8 cellular contexts compared by ENCODE assay signal in the genomic region with DNA sequence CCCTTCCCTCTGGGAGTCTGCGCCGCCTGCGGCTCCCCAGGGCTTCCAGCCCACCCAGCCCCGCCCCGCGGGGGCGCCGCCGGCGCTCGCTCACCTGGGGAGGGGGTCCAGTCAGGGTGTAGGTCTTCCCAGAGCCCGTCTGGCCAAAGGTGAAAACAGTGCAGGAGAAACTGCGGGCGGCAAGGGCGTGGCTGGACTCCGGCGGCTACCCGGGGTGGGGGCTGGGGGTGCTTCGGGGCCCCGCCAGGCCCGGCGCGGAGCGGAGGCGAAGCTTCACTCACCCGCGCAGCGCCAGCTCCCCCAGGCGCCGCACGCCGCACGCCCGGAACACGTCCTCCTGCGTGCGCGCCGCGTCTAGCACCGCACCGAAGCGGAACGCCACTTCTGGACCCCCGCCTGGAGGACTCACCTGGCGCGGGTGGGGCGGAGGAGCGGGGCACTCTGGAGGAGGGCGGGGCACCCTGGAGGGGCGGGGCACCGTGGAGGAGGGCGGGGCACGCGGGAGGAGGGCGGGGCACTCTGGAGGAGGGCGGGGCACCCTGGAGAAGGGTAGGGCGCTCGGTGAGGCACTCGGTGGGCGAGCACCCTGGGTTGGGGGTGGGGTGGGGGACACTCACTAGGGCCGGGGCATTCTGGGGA. TPM values are rescaled to one million over a fixed set of nuclear protein-coding genes. Genes with fewer than 3 reads are reported as not detected.
DNase-seq lines count a peak whose midpoint lies in the region; ATAC-seq and TF ChIP-seq lines count a peak whose summit lies in the region.

No MANE protein-coding gene starts in this region.

- DNase-seq in CD8-positive, alpha-beta T cell = no peak
- DNase-seq in NCI-H2029 treated with DMSO at 0.1 percent for 48 hours (lab: John Stamatoyannopoulos, UW) (peak; percentile 5), memory B cell (ENCODE audit: low spot score in 2 of 2) (no peak), upper lobe of left lung (peak; percentile 45 to 88), NCI-H524 treated with DMSO at 0.1 percent for 48 hours (lab: John Stamatoyannopoulos, UW) (no peak)

- intact Hi-C loops in CD8-positive, alpha-beta T cell (cut with DNase I, micrococcal nuclease) = no loop called here
- intact Hi-C loops in dendritic cell treated with granulocyte-macrophage colony-stimulating factor and Interleukin-4, amounts not matched to agents 40 ng/mL and 50 ng/mL, for 4 days (cut with micrococcal nuclease) = no loop called here

- H3K36me3 ChIP-seq in CD8-positive, alpha-beta T cell (ENCODE audit: insufficient read depth, low read length) = no peaks in the 10 kb centered on the region
- H3K36me3 ChIP-seq in upper lobe of left lung = no peaks in the 10 kb centered on the region

- H3K4me3 ChIP-seq in CD8-positive, alpha-beta T cell (ENCODE audit: low read depth, low read length) = peak overlapping the region; percentile 33
- H3K4me3 ChIP-seq in upper lobe of left lung = peak overlapping the region; percentile 6 to 61 (median 58)

- no peak for TF ChIP-seq CTCF in CD8-positive, alpha-beta T cell (IDR thresholded peaks at IDR 0.05)
- TF ChIP-seq CTCF in upper lobe of left lung (IDR thresholded peaks at IDR 0.05) = no peak

- CTCF ChIA-PET in CD8-positive, alpha-beta T cell (lab: Charles Lee) = interaction anchor here (1.1 kb wide), 1 partner anchor 10 kb away, joined by 5 read pairs; no protein-coding TSS in a partner anchor

- TF ChIP-seq EP300 in upper lobe of left lung (IDR thresholded peaks at IDR 0.05) = no peak

- H3K27ac Mint-ChIP-seq in CD8-positive, alpha-beta T cell = no peak overlapping the region
- no peak overlapping the region for H3K27ac Mint-ChIP-seq in dendritic cell treated with granulocyte-macrophage colony-stimulating factor and Interleukin-4, amounts not matched to agents 40 ng/mL and 50 ng/mL, for 4 days
- no peak overlapping the region for H3K27ac Mint-ChIP-seq in memory B cell

- no peaks in the 10 kb centered on the region for H3K36me3 Mint-ChIP-seq in CD8-positive, alpha-beta T cell
- H3K36me3 Mint-ChIP-seq in dendritic cell treated with granulocyte-macrophage colony-stimulating factor and Interleukin-4, amounts not matched to agents 40 ng/mL and 50 ng/mL, for 4 days (ENCODE audit: low read depth) = no peaks in the 10 kb centered on the region
- peaks cover 2% of the 10 kb centered on the region for H3K36me3 Mint-ChIP-seq in memory B cell

- no peaks in the 10 kb centered on the region for H3K9me3 ChIP-seq in CD8-positive, alpha-beta T cell (ENCODE audit: low read length)
- H3K9me3 ChIP-seq in upper lobe of left lung = peaks cover 0 to 8% (median 0%) of the 10 kb centered on the region in 4 donors

- H3K27me3 ChIP-seq in CD8-positive, alpha-beta T cell (ENCODE audit: insufficient read depth, low read length) = peaks cover 10% of the 10 kb centered on the region
- H3K27me3 ChIP-seq in upper lobe of left lung = peaks cover 0 to 8% (median 3%) of the 10 kb centered on the region in 4 donors

- no peak overlapping the region for H3K27ac ChIP-seq in CD8-positive, alpha-beta T cell (ENCODE audit: low read depth, low read length)
- no peak overlapping the region for H3K27ac ChIP-seq in upper lobe of left lung

- WGBS in upper lobe of left lung, 2 donors = 0% methylated on average over 10 of the region's 62 CpGs; no CpG with 5 or more reads in 1 of the 2 donors

- no peak for TF ChIP-seq POLR2A in upper lobe of left lung (IDR thresholded peaks at IDR 0.05)

- no peak overlapping the region for H3K4me3 Mint-ChIP-seq in CD8-positive, alpha-beta T cell
- peak overlapping the region; percentile 48 for H3K4me3 Mint-ChIP-seq in dendritic cell treated with granulocyte-macrophage colony-stimulating factor and Interleukin-4, amounts not matched to agents 40 ng/mL and 50 ng/mL, for 4 days
- no peak overlapping the region for H3K4me3 Mint-ChIP-seq in memory B cell

- ATAC-seq in CD8-positive, alpha-beta T cell = peak; percentile 67
- ATAC-seq in memory B cell (ENCODE audit: low read depth) = peak; percentile 24
- peak; percentile 75 to 79 for ATAC-seq in upper lobe of left lung (ENCODE audit: low FRiP score in 2 of 2)
- ATAC-seq in HG03108 (IDR thresholded peaks at IDR 0.05; ENCODE audit: unreplicated experiment) = no peak
- ATAC-seq in HG03280 (IDR thresholded peaks at IDR 0.05; ENCODE audit: unreplicated experiment) = no peak

- peaks cover 8% of the 10 kb centered on the region for H3K4me1 ChIP-seq in CD8-positive, alpha-beta T cell (ENCODE audit: insufficient read depth, low read length)
- peaks cover 11 to 23% (median 14%) of the 10 kb centered on the region in 4 donors for H3K4me1 ChIP-seq in upper lobe of left lung

- POLR2A ChIA-PET in CD8-positive, alpha-beta T cell (lab: Charles Lee) = no interaction called here

- H3K9me3 Mint-ChIP-seq in CD8-positive, alpha-beta T cell = peaks cover 7% of the 10 kb centered on the region
- H3K9me3 Mint-ChIP-seq in dendritic cell treated with granulocyte-macrophage colony-stimulating factor and Interleukin-4, amounts not matched to agents 40 ng/mL and 50 ng/mL, for 4 days = peaks cover 9% of the 10 kb centered on the region
- H3K9me3 Mint-ChIP-seq in memory B cell = peaks cover 3% of the 10 kb centered on the region

- peaks cover 13% of the 10 kb centered on the region for H3K4me1 Mint-ChIP-seq in CD8-positive, alpha-beta T cell (ENCODE audit: low read depth)
- no peaks in the 10 kb centered on the region for H3K4me1 Mint-ChIP-seq in dendritic cell treated with granulocyte-macrophage colony-stimulating factor and Interleukin-4, amounts not matched to agents 40 ng/mL and 50 ng/mL, for 4 days (ENCODE audit: low read depth)
- H3K4me1 Mint-ChIP-seq in memory B cell = peaks cover 7% of the 10 kb centered on the region

- peaks cover 51% of the 10 kb centered on the region for H3K27me3 Mint-ChIP-seq in CD8-positive, alpha-beta T cell (ENCODE audit: low read depth)
- peaks cover 49% of the 10 kb centered on the region for H3K27me3 Mint-ChIP-seq in dendritic cell treated with granulocyte-macrophage colony-stimulating factor and Interleukin-4, amounts not matched to agents 40 ng/mL and 50 ng/mL, for 4 days
- H3K27me3 Mint-ChIP-seq in memory B cell = peaks cover 15% of the 10 kb centered on the region

RNA-seq across cellular contexts. Expression of gene KIF12, which starts 1.0 kb away (rescaled TPM):
- not detected for total RNA-seq in CD8-positive, alpha-beta T cell
- 10 to 100 TPM in 1 of 6 donors, 1 to 10 TPM in 5; 2.3 to 16.8 (median 4.4) TPM for total RNA-seq in upper lobe of left lung

RNA-seq across cellular contexts. Expression of gene AMBP, which starts 20.0 kb away (rescaled TPM):
- total RNA-seq in CD8-positive, alpha-beta T cell = not detected
- 1 to 10 TPM in 2 of 6 donors, under 1 TPM in 1, not detected in 3; 0.46 to 4.0 (median 3.1) TPM for total RNA-seq in upper lobe of left lung

RNA-seq across cellular contexts. Expression of gene COL27A1, which starts 57.2 kb away (rescaled TPM):
- under 1 TPM; 0.35 to 0.36 TPM for total RNA-seq in CD8-positive, alpha-beta T cell
- total RNA-seq in upper lobe of left lung = 10 to 100 TPM in 3 of 6 donors, 1 to 10 TPM in 3; 4.0 to 55.5 (median 9.2) TPM

Comparison
In these comparisons a context has a peak if more than half of its experiments do, and no peak if none do; other contexts are left out.
1. ATAC-seq: peak in CD8-positive, alpha-beta T cell (single experiment), memory B cell (single experiment) and upper lobe of left lung (2 of 2); none in HG03108 (single experiment) and HG03280 (single experiment).
2. DNase-seq: peak in NCI-H2029 treated with DMSO at 0.1 percent for 48 hours (single experiment) and upper lobe of left lung (2 of 2); none in CD8-positive, alpha-beta T cell (0 of 7), memory B cell (0 of 2) and NCI-H524 treated with DMSO at 0.1 percent for 48 hours (single experiment).